ENCODE assay signal across 8 cellular contexts in genomic region chrX:41558531-41558930, GRCh38.
DNase-seq lines count a peak whose midpoint lies in the region; ATAC-seq, FAIRE-seq and TF ChIP-seq lines count a peak whose summit lies in the region.

No MANE protein-coding gene starts in this region.

- ATAC-seq in pancreas (peak in 2 of 4 donors; percentile 59), GM18519 (IDR thresholded peaks at IDR 0.05; ENCODE audit: low FRiP score, unreplicated experiment) (no peak)
- ATAC-seq in stimulated activated naive CD8-positive, alpha-beta T cell treated with anti-CD3 and anti-CD28 coated beads, Interleukin-15, Interleukin-2, amounts not matched to agents 100 U/mL and 50 U/mL, for 24 hours, result no peak

- WGBS in pancreas, 2 donors, result 20 to 35% methylated on average over 2 of the region's 2 CpGs

- H3K27ac ChIP-seq in pancreas, result no peak overlapping the region

- no peaks in the 10 kb centered on the region for H3K9me3 ChIP-seq in pancreas

- intact Hi-C loops in pancreas (cut with DNase I), result no loop called here

- no peaks in the 10 kb centered on the region for H3K36me3 ChIP-seq in pancreas

- peaks cover 0 to 9% (median 0%) of the 10 kb centered on the region in 4 donors for H3K27me3 ChIP-seq in pancreas

- DNase-seq in DMS 273 (lab: John Stamatoyannopoulos, UW; ENCODE audit: unreplicated experiment), result peak; percentile 60
- no peak for DNase-seq in DMS 273 treated with DMSO at 0.1 percent for 48 hours (lab: John Stamatoyannopoulos, UW)
- peak; percentile 36 for DNase-seq in NB4 (ENCODE audit: low read depth)
- DNase-seq in choroid plexus epithelial cell (ENCODE audit: low read depth), result peak; percentile 59
- DNase-seq in pancreas, result no peak
- DNase-seq in mesenteric fat pad (ENCODE audit: low spot score), result no peak
- no peak for DNase-seq in stimulated activated naive CD8-positive, alpha-beta T cell treated with anti-CD3 and anti-CD28 coated beads, Interleukin-15, Interleukin-2, amounts not matched to agents 100 U/mL and 50 U/mL, for 24 hours

- no peak overlapping the region for H3K4me3 ChIP-seq in NB4 (ENCODE audit: low read depth, low read length)
- H3K4me3 ChIP-seq in choroid plexus epithelial cell (ENCODE audit: low read depth, low read length), result no peak overlapping the region
- no peak overlapping the region for H3K4me3 ChIP-seq in pancreas

- TF ChIP-seq CTCF in NB4 (IDR thresholded peaks at IDR 0.05; ENCODE audit: low read depth, low read length) (no peak), choroid plexus epithelial cell (conservative IDR thresholded peaks at IDR 0.05; ENCODE audit: low read depth, low read length) (peak; percentile 58), pancreas (IDR thresholded peaks at IDR 0.05) (no peak)

- TF ChIP-seq POLR2A in NB4 (IDR thresholded peaks at IDR 0.05; ENCODE audit: extremely low read depth, insufficient read length), result no peak

- H3K4me1 ChIP-seq in pancreas, result no peaks in the 10 kb centered on the region

- FAIRE-seq in pancreas (lab: Jason Lieb, UNC), result peak; percentile 57

Comparison
In these comparisons a context has a peak if more than half of its experiments do, and no peak if none do; other contexts are left out.
1. DNase-seq: peak in DMS 273 (single experiment), NB4 (single experiment) and choroid plexus epithelial cell (single experiment); none in DMS 273 treated with DMSO at 0.1 percent for 48 hours (single experiment), pancreas (0 of 6), mesenteric fat pad (single experiment) and stimulated activated naive CD8-positive, alpha-beta T cell treated with anti-CD3 and anti-CD28 coated beads, Interleukin-15, Interleukin-2, amounts not matched to agents 100 U/mL and 50 U/mL, for 24 hours (single experiment).